Comparison of ENCODE assay signal across 14 cellular contexts in the genomic region with DNA sequence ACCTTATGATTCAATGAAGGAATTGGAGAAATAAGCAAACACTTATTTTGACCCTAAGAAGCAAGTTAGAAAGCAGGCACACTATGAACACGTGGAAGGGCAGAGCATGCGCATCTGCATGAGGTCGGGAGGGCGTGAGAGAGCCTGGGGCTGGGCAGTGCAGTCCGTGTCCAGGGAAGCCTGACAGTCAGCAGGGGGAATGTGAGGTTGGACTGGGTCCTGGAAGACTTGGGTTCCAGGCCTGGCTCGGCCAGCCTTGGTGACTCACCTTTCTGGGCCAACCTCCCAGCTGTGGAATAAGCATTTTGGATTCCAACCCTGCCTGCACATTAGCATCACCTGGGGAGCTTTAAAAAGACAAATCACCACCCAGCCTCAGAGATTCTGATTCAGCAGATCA. TPM values are rescaled to one million over a fixed set of nuclear protein-coding genes. Genes with fewer than 3 reads are reported as not detected.
DNase-seq lines count a peak whose midpoint lies in the region; ATAC-seq and TF ChIP-seq lines count a peak whose summit lies in the region.
"Had no signal": no experiment of that assay in that cellular context is flagged by ENCODE, and none has a peak within 500 bp of the region (broad histone marks: within the 10 kb centered on the region; RNA-seq: fewer than 3 reads in every experiment).

No MANE protein-coding gene starts in this region.

- H3K4me2 ChIP-seq in SK-N-SH, result no peak overlapping the region

- H3F3A ChIP-seq in SK-N-SH (replicated peaks; ENCODE audit: insufficient read depth), result peaks cover 3% of the 10 kb centered on the region

- H2AFZ ChIP-seq in SK-N-SH (ENCODE audit: low read depth), result no peak overlapping the region

- no peaks in the 10 kb centered on the region for H3K4me1 ChIP-seq in SK-N-SH (ENCODE audit: control insufficient read depth in 1 of 2, insufficient read depth in 2 of 2, low read depth in 1 of 2, low read length in 1 of 2)

- H3K9ac ChIP-seq in SK-N-SH, result no peak overlapping the region

- H3K36me3 Mint-ChIP-seq in activated CD8-positive, alpha-beta T cell treated with anti-CD3 and anti-CD28 coated beads for 36 hours (ENCODE audit: low read depth), result no peaks in the 10 kb centered on the region

- no peak overlapping the region for H3K4me3 ChIP-seq in SK-N-SH (ENCODE audit: low read depth in 2 of 2, low read length in 1 of 2)

- DNase-seq in SK-N-SH, result no peak
- peak; percentile 59 for DNase-seq in fibroblast of the conjunctiva (ENCODE audit: low read depth)
- DNase-seq in myocyte (ENCODE audit: low read depth), result peak; percentile 14
- DNase-seq in activated CD8-positive, alpha-beta T cell treated with anti-CD3 and anti-CD28 coated beads for 36 hours, result no peak
- no peak for DNase-seq in activated T-cell treated with anti-CD3 and anti-CD28 coated beads, Interleukin-2, amount 50 U/mL, for 1 hour
- DNase-seq in activated CD4-positive, alpha-beta T cell treated with anti-CD3 and anti-CD28 coated beads, Interleukin-2, amount 50 U/mL, for 4 hours, result no peak
- DNase-seq in stimulated activated naive CD4-positive, alpha-beta T cell (lab: John Stamatoyannopoulos, UW), result no peak
- DNase-seq: activated T-cell treated with anti-CD3 and anti-CD28 coated beads, Interleukin-2, amount 50 U/mL, for 72 hours; cortex of kidney; H9; NK-92 treated with Interleukin-12 subunit alpha and Interleukin-12 subunit beta, amount 100 ng/mL, for 24 hours had no signal

- TF ChIP-seq CTCF in SK-N-SH (IDR thresholded peaks at IDR 0.05), result no peak
- no peak for TF ChIP-seq CTCF in activated CD8-positive, alpha-beta T cell treated with anti-CD3 and anti-CD28 coated beads for 36 hours (IDR thresholded peaks at IDR 0.05)

- H3K27me3 ChIP-seq in SK-N-SH (ENCODE audit: insufficient read depth), result peaks cover 27% of the 10 kb centered on the region

- WGBS in SK-N-SH (ENCODE audit: low lambda C conversion rate), result 55% methylated on average over 6 of the region's 6 CpGs

- H3K9me3 ChIP-seq in SK-N-SH, result no peaks in the 10 kb centered on the region

- H3K9me3 Mint-ChIP-seq in activated CD8-positive, alpha-beta T cell treated with anti-CD3 and anti-CD28 coated beads for 36 hours, result no peaks in the 10 kb centered on the region
- H3K9me3 Mint-ChIP-seq: activated T-cell treated with anti-CD3 and anti-CD28 coated beads, Interleukin-2, amount 50 U/mL, for 72 hours; H9 had no signal

- no peaks in the 10 kb centered on the region for H3K36me3 ChIP-seq in SK-N-SH (replicated peaks in 1 of 2; ENCODE audit: control insufficient read depth in 1 of 2, insufficient read depth in 2 of 2, low read length in 1 of 2)

- H3K27ac Mint-ChIP-seq in activated CD8-positive, alpha-beta T cell treated with anti-CD3 and anti-CD28 coated beads for 36 hours, result no peak overlapping the region
- H3K27ac Mint-ChIP-seq: activated T-cell treated with anti-CD3 and anti-CD28 coated beads, Interleukin-2, amount 50 U/mL, for 72 hours had no signal

- H3K9me2 ChIP-seq in SK-N-SH, result no peaks in the 10 kb centered on the region

- H3K4me3 Mint-ChIP-seq in activated CD8-positive, alpha-beta T cell treated with anti-CD3 and anti-CD28 coated beads for 36 hours, result no peak overlapping the region
- H3K4me3 Mint-ChIP-seq: activated T-cell treated with anti-CD3 and anti-CD28 coated beads, Interleukin-2, amount 50 U/mL, for 72 hours; H9 had no signal

- TF ChIP-seq EP300 in SK-N-SH (IDR thresholded peaks at IDR 0.05; ENCODE audit: borderline replicate concordance in 1 of 2, low read depth in 1 of 2, low read length in 1 of 2), result no peak

- CTCF ChIA-PET in SK-N-SH (lab: Yijun Ruan, JAX), result interaction anchor here (1.5 to 6.7 kb wide), 6 partner anchors 10 to 219 kb away, joined by 3 to 59 read pairs (median 13); no protein-coding TSS in a partner anchor
- CTCF ChIA-PET in activated CD8-positive, alpha-beta T cell treated with anti-CD3 and anti-CD28 coated beads for 36 hours (lab: Charles Lee), result interaction anchor here (1.3 to 6.7 kb wide), 3 partner anchors 10 to 219 kb away, joined by 3 to 57 read pairs (median 21); no protein-coding TSS in a partner anchor

- peaks cover 33% of the 10 kb centered on the region for H3K27me3 Mint-ChIP-seq in activated CD8-positive, alpha-beta T cell treated with anti-CD3 and anti-CD28 coated beads for 36 hours

- POLR2A ChIA-PET in SK-N-SH (lab: Yijun Ruan, JAX), result no interaction called here
- POLR2A ChIA-PET in activated CD8-positive, alpha-beta T cell treated with anti-CD3 and anti-CD28 coated beads for 36 hours (lab: Charles Lee), result no interaction called here

- no peaks in the 10 kb centered on the region for H4K20me1 ChIP-seq in SK-N-SH (ENCODE audit: insufficient read depth)

- no peaks in the 10 kb centered on the region for H3K79me2 ChIP-seq in SK-N-SH (ENCODE audit: insufficient read depth)

- no peak overlapping the region for H3K27ac ChIP-seq in SK-N-SH (ENCODE audit: low read depth in 2 of 2, low read length in 1 of 2)
- H3K27ac ChIP-seq: 22Rv1 had no signal

- TF ChIP-seq RAD21 in SK-N-SH (IDR thresholded peaks at IDR 0.05; ENCODE audit: low read length), result no peak

- intact Hi-C loops in activated CD8-positive, alpha-beta T cell treated with anti-CD3 and anti-CD28 coated beads for 36 hours (cut with micrococcal nuclease), result no loop called here

- H3K4me1 Mint-ChIP-seq in activated CD8-positive, alpha-beta T cell treated with anti-CD3 and anti-CD28 coated beads for 36 hours (ENCODE audit: low read depth), result no peaks in the 10 kb centered on the region

- ATAC-seq in SK-N-SH treated with all-trans-retinoic acid at 6 μM for 48 hours, result peak; percentile 39
- no peak for ATAC-seq in activated CD8-positive, alpha-beta T cell treated with anti-CD3 and anti-CD28 coated beads for 36 hours
- ATAC-seq: activated T-cell treated with anti-CD3 and anti-CD28 coated beads, Interleukin-2, amount 50 U/mL, for 72 hours had no signal

TF ChIP-seq in SK-N-SH treated with all-trans-retinoic acid at 6 μM for 48 hours, 23 proteins besides CTCF, POLR2A, EP300 and RAD21 (continues in another document):
- TF ChIP-seq OSR1 (CRISPR knock-in tag; IDR thresholded peaks at IDR 0.05), result no peak
- no peak for TF ChIP-seq ZC3H10 (CRISPR knock-in tag; IDR thresholded peaks at IDR 0.05)
- TF ChIP-seq RARB (CRISPR knock-in tag; IDR thresholded peaks at IDR 0.05), result no peak
- TF ChIP-seq GLIS3 (CRISPR knock-in tag; IDR thresholded peaks at IDR 0.05), result no peak
- TF ChIP-seq ZNF8 (CRISPR knock-in tag; IDR thresholded peaks at IDR 0.05), result no peak
- no peak for TF ChIP-seq ARNTL (CRISPR knock-in tag; IDR thresholded peaks at IDR 0.05; ENCODE audit: borderline replicate concordance, low read depth)

TF ChIP-seq in SK-N-SH, 30 proteins besides CTCF, POLR2A, EP300 and RAD21 (continues in another document):
- TF ChIP-seq SIN3A (IDR thresholded peaks at IDR 0.05; ENCODE audit: borderline replicate concordance, low read depth, low read length) (no peak), CHD2 (IDR thresholded peaks at IDR 0.05; ENCODE audit: low read length, partially characterized antibody) (no peak), ELF1 (IDR thresholded peaks at IDR 0.05) (no peak), NFIC (IDR thresholded peaks at IDR 0.05; ENCODE audit: borderline replicate concordance) (no peak), TEAD4 (IDR thresholded peaks at IDR 0.05; ENCODE audit: borderline replicate concordance, insufficient read depth) (no peak), NRF1 (IDR thresholded peaks at IDR 0.05; ENCODE audit: low read depth, low read length) (no peak), MEF2A (IDR thresholded peaks at IDR 0.05; ENCODE audit: borderline replicate concordance, low read depth) (no peak), POLR2AphosphoS5 (IDR thresholded peaks at IDR 0.05; ENCODE audit: low read depth, low read length) (no peak)
- TF ChIP-seq, protein P1, sequence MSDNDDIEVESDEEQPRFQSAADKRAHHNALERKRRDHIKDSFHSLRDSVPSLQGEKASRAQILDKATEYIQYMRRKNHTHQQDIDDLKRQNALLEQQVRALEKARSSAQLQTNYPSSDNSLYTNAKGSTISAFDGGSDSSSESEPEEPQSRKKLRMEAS (IDR thresholded peaks at IDR 0.05; ENCODE audit: low read depth), result no peak
- TF ChIP-seq, protein P2, sequence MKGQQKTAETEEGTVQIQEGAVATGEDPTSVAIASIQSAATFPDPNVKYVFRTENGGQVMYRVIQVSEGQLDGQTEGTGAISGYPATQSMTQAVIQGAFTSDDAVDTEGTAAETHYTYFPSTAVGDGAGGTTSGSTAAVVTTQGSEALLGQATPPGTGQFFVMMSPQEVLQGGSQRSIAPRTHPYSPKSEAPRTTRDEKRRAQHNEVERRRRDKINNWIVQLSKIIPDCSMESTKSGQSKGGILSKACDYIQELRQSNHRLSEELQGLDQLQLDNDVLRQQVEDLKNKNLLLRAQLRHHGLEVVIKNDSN (IDR thresholded peaks at IDR 0.05; ENCODE audit: borderline replicate concordance, low read depth), result no peak
- TF ChIP-seq, protein P3, sequence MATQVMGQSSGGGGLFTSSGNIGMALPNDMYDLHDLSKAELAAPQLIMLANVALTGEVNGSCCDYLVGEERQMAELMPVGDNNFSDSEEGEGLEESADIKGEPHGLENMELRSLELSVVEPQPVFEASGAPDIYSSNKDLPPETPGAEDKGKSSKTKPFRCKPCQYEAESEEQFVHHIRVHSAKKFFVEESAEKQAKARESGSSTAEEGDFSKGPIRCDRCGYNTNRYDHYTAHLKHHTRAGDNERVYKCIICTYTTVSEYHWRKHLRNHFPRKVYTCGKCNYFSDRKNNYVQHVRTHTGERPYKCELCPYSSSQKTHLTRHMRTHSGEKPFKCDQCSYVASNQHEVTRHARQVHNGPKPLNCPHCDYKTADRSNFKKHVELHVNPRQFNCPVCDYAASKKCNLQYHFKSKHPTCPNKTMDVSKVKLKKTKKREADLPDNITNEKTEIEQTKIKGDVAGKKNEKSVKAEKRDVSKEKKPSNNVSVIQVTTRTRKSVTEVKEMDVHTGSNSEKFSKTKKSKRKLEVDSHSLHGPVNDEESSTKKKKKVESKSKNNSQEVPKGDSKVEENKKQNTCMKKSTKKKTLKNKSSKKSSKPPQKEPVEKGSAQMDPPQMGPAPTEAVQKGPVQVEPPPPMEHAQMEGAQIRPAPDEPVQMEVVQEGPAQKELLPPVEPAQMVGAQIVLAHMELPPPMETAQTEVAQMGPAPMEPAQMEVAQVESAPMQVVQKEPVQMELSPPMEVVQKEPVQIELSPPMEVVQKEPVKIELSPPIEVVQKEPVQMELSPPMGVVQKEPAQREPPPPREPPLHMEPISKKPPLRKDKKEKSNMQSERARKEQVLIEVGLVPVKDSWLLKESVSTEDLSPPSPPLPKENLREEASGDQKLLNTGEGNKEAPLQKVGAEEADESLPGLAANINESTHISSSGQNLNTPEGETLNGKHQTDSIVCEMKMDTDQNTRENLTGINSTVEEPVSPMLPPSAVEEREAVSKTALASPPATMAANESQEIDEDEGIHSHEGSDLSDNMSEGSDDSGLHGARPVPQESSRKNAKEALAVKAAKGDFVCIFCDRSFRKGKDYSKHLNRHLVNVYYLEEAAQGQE (IDR thresholded peaks at IDR 0.05; ENCODE audit: low read depth, low read length), result no peak

RNA-seq across cellular contexts. Expression of a gene that starts 26.6 kb away (rescaled TPM):
- not detected in 2 replicates for polyA plus RNA-seq in SK-N-SH (2012; rRNA removed)
- not detected in 2 replicates for polyA plus RNA-seq in SK-N-SH (2012; cell fraction: cytosol; rRNA removed)
- polyA plus RNA-seq in SK-N-SH (2012; cell fraction: nucleus; rRNA removed), result not detected in 2 replicates
- not detected in 2 replicates for total RNA-seq in myocyte
- not detected for polyA plus RNA-seq in myocyte (2012)
- total RNA-seq in activated CD8-positive, alpha-beta T cell treated with anti-CD3 and anti-CD28 coated beads for 36 hours, result not detected
- total RNA-seq: activated T-cell treated with anti-CD3 and anti-CD28 coated beads, Interleukin-2, amount 50 U/mL, for 72 hours; H9; osteocyte had no signal

Comparison
In these comparisons a context has a peak if more than half of its experiments do, and no peak if none do; other contexts are left out.
1. DNase-seq: peak in fibroblast of the conjunctiva (single experiment) and myocyte (single experiment); none in SK-N-SH (single experiment), activated CD8-positive, alpha-beta T cell treated with anti-CD3 and anti-CD28 coated beads for 36 hours (single experiment), activated T-cell treated with anti-CD3 and anti-CD28 coated beads, Interleukin-2, amount 50 U/mL, for 1 hour (single experiment), activated CD4-positive, alpha-beta T cell treated with anti-CD3 and anti-CD28 coated beads, Interleukin-2, amount 50 U/mL, for 4 hours (0 of 2) and stimulated activated naive CD4-positive, alpha-beta T cell (0 of 6).